Comparison of ENCODE assay signal across 1 cellular context in the genomic region with DNA sequence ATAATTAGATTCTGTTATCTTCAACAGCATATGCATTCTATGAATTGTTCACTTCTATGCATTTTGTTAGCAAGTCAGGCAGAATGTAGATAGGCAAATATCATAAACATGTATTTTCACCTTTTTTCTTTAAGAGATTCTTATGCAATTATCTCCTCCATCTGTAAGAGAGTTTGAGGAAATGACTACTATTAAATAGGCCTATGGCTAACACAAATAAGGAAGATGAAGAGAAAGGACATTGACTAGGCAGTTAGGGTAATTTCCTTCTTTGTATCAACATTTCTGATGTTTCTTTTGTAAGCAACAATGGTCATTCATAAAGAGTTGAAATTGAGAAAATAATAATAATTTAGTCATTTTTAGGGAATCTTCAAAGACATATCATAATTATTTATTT.
TF ChIP-seq lines count a peak whose summit lies in the region.

No MANE protein-coding gene starts in this region.

TF ChIP-seq in GM12878, 131 proteins besides CTCF, POLR2A, EP300 and RAD21 (continued from another document):
- TF ChIP-seq, protein P1, sequence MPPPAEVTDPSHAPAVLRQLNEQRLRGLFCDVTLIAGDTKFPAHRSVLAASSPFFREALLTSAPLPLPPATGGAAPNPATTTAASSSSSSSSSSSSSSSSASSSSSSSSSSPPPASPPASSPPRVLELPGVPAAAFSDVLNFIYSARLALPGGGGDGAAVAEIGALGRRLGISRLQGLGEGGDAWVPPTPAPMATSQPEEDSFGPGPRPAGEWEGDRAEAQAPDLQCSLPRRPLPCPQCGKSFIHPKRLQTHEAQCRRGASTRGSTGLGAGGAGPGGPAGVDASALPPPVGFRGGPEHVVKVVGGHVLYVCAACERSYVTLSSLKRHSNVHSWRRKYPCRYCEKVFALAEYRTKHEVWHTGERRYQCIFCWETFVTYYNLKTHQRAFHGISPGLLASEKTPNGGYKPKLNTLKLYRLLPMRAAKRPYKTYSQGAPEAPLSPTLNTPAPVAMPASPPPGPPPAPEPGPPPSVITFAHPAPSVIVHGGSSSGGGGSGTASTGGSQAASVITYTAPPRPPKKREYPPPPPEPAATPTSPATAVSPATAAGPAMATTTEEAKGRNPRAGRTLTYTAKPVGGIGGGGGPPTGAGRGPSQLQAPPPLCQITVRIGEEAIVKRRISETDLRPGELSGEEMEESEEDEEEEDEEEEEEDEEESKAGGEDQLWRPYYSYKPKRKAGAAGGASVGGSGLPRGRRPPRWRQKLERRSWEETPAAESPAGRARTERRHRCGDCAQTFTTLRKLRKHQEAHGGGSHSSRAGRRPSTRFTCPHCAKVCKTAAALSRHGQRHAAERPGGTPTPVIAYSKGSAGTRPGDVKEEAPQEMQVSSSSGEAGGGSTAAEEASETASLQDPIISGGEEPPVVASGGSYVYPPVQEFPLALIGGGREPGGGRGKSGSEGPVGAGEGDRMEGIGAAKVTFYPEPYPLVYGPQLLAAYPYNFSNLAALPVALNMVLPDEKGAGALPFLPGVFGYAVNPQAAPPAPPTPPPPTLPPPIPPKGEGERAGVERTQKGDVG (CRISPR knock-in tag; IDR thresholded peaks at IDR 0.05), result no peak
- TF ChIP-seq MYC (IDR thresholded peaks at IDR 0.05; ENCODE audit: insufficient read depth, insufficient read length, insufficient replicate concordance, low read length, severe bottlenecking) (no peak), EZH2 (IDR thresholded peaks at IDR 0.05; ENCODE audit: borderline replicate concordance, control insufficient read depth, low read depth, low read length) (no peak), ZNF622 (IDR thresholded peaks at IDR 0.05) (no peak), SUPT20H (IDR thresholded peaks at IDR 0.05; ENCODE audit: borderline replicate concordance, control insufficient read depth, low read depth, low read length) (no peak), ZSCAN29 (IDR thresholded peaks at IDR 0.05) (no peak), HDAC6 (IDR thresholded peaks at IDR 0.05; ENCODE audit: unreplicated experiment) (no peak)
- TF ChIP-seq, protein P2, sequence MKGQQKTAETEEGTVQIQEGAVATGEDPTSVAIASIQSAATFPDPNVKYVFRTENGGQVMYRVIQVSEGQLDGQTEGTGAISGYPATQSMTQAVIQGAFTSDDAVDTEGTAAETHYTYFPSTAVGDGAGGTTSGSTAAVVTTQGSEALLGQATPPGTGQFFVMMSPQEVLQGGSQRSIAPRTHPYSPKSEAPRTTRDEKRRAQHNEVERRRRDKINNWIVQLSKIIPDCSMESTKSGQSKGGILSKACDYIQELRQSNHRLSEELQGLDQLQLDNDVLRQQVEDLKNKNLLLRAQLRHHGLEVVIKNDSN (IDR thresholded peaks at IDR 0.05; ENCODE audit: borderline replicate concordance, extremely low read length, insufficient read depth, low read depth, low read length), result no peak
- TF ChIP-seq, protein P3, sequence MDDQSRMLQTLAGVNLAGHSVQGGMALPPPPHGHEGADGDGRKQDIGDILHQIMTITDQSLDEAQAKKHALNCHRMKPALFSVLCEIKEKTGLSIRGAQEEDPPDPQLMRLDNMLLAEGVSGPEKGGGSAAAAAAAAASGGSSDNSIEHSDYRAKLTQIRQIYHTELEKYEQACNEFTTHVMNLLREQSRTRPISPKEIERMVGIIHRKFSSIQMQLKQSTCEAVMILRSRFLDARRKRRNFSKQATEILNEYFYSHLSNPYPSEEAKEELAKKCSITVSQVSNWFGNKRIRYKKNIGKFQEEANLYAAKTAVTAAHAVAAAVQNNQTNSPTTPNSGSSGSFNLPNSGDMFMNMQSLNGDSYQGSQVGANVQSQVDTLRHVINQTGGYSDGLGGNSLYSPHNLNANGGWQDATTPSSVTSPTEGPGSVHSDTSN (IDR thresholded peaks at IDR 0.05; ENCODE audit: insufficient replicate concordance, low read depth, low read length), result no peak
